In the genomic region with DNA sequence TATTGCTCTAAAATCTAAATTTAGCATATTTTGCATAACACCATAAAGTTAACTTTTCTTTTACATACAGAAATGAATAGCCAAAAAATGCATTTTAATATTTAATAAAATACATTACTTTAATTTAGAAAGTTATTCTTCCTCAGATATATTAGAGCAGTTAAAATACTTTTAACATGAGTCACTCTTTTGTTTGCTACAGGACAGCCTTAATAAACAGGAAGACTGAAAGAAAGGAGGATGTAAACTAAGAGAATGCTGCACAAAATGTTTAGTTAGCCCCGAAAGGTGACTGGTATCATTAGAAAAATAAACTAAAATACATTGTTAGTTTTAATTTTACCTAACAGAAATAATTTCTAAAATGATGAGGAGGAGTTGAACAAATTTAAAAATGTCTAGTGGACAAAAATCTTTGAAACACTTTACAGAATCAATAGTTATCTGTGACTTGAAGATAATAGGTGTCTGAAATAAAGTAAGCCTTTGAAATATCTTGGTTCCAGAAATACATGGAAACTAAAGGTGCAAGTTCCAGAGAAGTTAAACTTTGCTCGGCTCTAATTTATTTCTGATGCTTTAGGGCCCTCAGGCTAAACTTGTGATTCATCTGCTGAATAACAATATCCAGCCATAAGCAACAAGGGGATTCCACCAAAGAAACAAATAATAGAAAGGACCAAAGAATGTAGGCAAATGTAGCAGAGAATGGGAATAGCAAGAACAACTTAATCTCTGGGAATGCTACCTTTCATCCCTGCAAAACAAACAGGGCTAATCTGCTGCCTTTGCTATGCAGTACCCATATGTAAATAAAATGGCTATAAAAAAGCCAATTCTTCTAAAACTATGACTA, we compare ENCODE assay signal across 17 cellular contexts.
DNase-seq lines count a peak whose midpoint lies in the region; TF ChIP-seq lines count a peak whose summit lies in the region.
"Had no signal": no experiment of that assay in that cellular context is flagged by ENCODE, and none has a peak within 500 bp of the region (broad histone marks: within the 10 kb centered on the region; RNA-seq: fewer than 3 reads in every experiment).

No MANE protein-coding gene starts in this region.

- peak; percentile 38 for DNase-seq in AG10803 (ENCODE audit: low read depth)
- DNase-seq in HuH-7 (ENCODE audit: low spot score), result peak; percentile 17
- DNase-seq in mammary epithelial cell, result peak; percentile 66
- peak; percentile 51 for DNase-seq in iris pigment epithelial cell (ENCODE audit: low read depth)
- DNase-seq in NCI-H2107 (lab: John Stamatoyannopoulos, UW), result no peak
- DNase-seq in glomerular visceral epithelial cell (ENCODE audit: extremely low spot score), result no peak
- DNase-seq in NCI-H524 treated with DMSO at 0.1 percent for 48 hours (lab: John Stamatoyannopoulos, UW), result no peak
- DNase-seq in NOMO-1 treated with dmso at 0.1 percent for 144 hours (lab: John Stamatoyannopoulos, UW; ENCODE audit: unreplicated experiment), result no peak
- DNase-seq: activated CD4-positive, alpha-beta T cell treated with anti-CD3 and anti-CD28 coated beads for 48 hours; activated gamma-delta T cell treated with Interleukin-2 at 50 U/mL for 16 hours; CD8-positive, alpha-beta T cell; effector CD8-positive, alpha-beta T cell; left ventricle myocardium inferior; NCI-H345; SJCRH30; uterus had no signal

- no peaks in the 10 kb centered on the region for H3K27me3 ChIP-seq in mammary epithelial cell (ENCODE audit: insufficient read depth, low read length)
- H3K27me3 ChIP-seq: SJCRH30, uterus had no signal

- H3K79me2 ChIP-seq in mammary epithelial cell (ENCODE audit: insufficient read depth, low read length), result no peaks in the 10 kb centered on the region

- intact Hi-C loops in mammary epithelial cell (cut with micrococcal nuclease), result no loop called here

- H3K9me3 ChIP-seq in mammary epithelial cell (replicated peaks; ENCODE audit: insufficient read depth, low read length), result no peaks in the 10 kb centered on the region
- H3K9me3 ChIP-seq: left ventricle myocardium inferior, SJCRH30, uterus had no signal

- H3K27ac ChIP-seq in mammary epithelial cell (ENCODE audit: insufficient read depth, low read depth, low read length), result peak overlapping the region; percentile 59
- H3K27ac ChIP-seq: KMS-11, left ventricle myocardium inferior, SJCRH30, uterus had no signal

- dilution Hi-C loops in mammary epithelial cell (cut with HindIII; ENCODE audit: low sequenced_read_pairs), result no loop called here

- H3K9ac ChIP-seq in mammary epithelial cell (ENCODE audit: insufficient read depth, low read length), result no peak overlapping the region
- H3K9ac ChIP-seq: KMS-11 had no signal

- WGBS in mammary epithelial cell (ENCODE audit: low coverage, missing lambda C conversion rate), result 45% methylated on average over 2 of the region's 2 CpGs

- TF ChIP-seq CTCF in AG10803 (conservative IDR thresholded peaks at IDR 0.05; ENCODE audit: low read length), result no peak
- TF ChIP-seq CTCF in mammary epithelial cell (conservative IDR thresholded peaks at IDR 0.05 in 1 of 2, IDR thresholded peaks at IDR 0.05 in 1 of 2; ENCODE audit: extremely low read depth in 1 of 2, insufficient read depth in 1 of 2, low read depth in 1 of 2, low read length in 2 of 2), result no peak

- no peak overlapping the region for H3K4me3 ChIP-seq in AG10803 (ENCODE audit: low read length)
- H3K4me3 ChIP-seq in mammary epithelial cell (replicated peaks in 1 of 3; ENCODE audit: insufficient read depth in 1 of 3, low read depth in 2 of 3, low read length in 3 of 3), result peak overlapping the region in 1 of 3 experiments; percentile 4
- H3K4me3 ChIP-seq: left ventricle myocardium inferior, SJCRH30, uterus had no signal

- H3K36me3 ChIP-seq in mammary epithelial cell (ENCODE audit: insufficient read depth, low read length), result peaks cover 1% of the 10 kb centered on the region
- H3K36me3 ChIP-seq: SJCRH30, uterus had no signal

- H2AFZ ChIP-seq in mammary epithelial cell (ENCODE audit: low read depth, low read length), result no peak overlapping the region

- BruUV-seq in mammary epithelial cell (replicated peaks; lab: Mats Ljungman, UMichigan), result no TSS peak

- in situ Hi-C loops in mammary epithelial cell (cut with MboI; ENCODE audit: low sequenced_read_pairs in 2 of 2), result no loop called here

- peak overlapping the region; percentile 63 for H3K4me2 ChIP-seq in mammary epithelial cell (ENCODE audit: insufficient read depth, low read depth, low read length)
- H3K4me2 ChIP-seq: KMS-11 had no signal

- H4K20me1 ChIP-seq in mammary epithelial cell (ENCODE audit: insufficient read depth, low read length), result no peaks in the 10 kb centered on the region

- CTCF ChIA-PET in mammary epithelial cell (lab: Charles Lee; ENCODE audit: low non-redundant PET), result no interaction called here

- peaks cover 18% of the 10 kb centered on the region for H3K4me1 ChIP-seq in mammary epithelial cell (ENCODE audit: insufficient read depth, low read length)
- H3K4me1 ChIP-seq: SJCRH30, uterus had no signal

Comparison
In these comparisons a context has a peak if more than half of its experiments do, and no peak if none do; other contexts are left out.
1. DNase-seq: peak in AG10803 (single experiment), HuH-7 (single experiment), mammary epithelial cell (single experiment) and iris pigment epithelial cell (single experiment); none in NCI-H2107 (single experiment), glomerular visceral epithelial cell (single experiment), NCI-H524 treated with DMSO at 0.1 percent for 48 hours (single experiment) and NOMO-1 treated with dmso at 0.1 percent for 144 hours (single experiment).